24 cellular contexts compared by ENCODE assay signal in the genomic region with DNA sequence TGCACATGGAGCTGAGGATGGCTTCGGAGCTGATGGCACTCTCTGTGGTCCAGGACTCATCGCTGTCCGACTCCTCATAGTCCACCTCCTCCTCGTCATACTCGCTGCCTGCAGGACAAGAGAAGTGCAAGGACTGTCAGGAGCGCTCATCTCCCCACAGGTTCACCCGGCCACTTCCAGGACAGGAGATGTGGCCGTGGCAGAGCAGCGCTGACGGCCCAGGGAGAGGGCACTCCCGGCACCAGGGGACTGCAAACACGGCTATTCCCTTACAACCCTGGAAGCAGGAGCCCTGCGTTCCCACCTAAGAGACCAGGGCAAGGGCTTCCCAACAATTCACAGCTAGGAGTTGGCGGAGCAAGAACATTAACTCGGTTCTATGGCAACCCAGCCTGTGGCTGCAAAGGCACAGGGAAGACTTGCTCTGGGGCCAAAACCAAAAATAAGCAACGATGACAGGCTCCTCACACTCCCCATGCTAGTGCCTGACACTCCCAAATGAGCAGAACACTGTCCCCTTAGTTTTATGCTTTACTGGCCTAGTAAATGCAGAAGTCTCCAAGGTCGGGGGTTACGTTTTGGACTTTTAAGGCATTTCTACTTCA.
A peak's percentile ranks its signal among the peaks of the same experiment; 100 is the strongest.
DNase-seq lines count a peak whose midpoint lies in the region; ATAC-seq and TF ChIP-seq lines count a peak whose summit lies in the region.
"Had no signal": no experiment of that assay in that cellular context is flagged by ENCODE, and none has a peak within 500 bp of the region (broad histone marks: within the 10 kb centered on the region; RNA-seq: fewer than 3 reads in every experiment).

No MANE protein-coding gene starts in this region.

- peak overlapping the region in 5 of 7 donors; percentile 30 to 88 (median 78) for H3K27ac Mint-ChIP-seq in CD4-positive, alpha-beta memory T cell
- H3K27ac Mint-ChIP-seq in WTC11, result peak overlapping the region; percentile 38; the same call in 1 of the 2 replicates
- H3K27ac Mint-ChIP-seq: H9 had no signal

- H3K27me3 Mint-ChIP-seq in CD4-positive, alpha-beta memory T cell, result no peaks in the 10 kb centered on the region
- H3K27me3 Mint-ChIP-seq in WTC11 (ENCODE audit: low read depth), result no peaks in the 10 kb centered on the region

- peaks cover 7 to 51% (median 35%) of the 10 kb centered on the region in 10 experiments; a peak in 15 of 20 replicates for H3K4me1 ChIP-seq in BLaER1 treated with 17β-estradiol and CSF1 and Interleukin-3, amounts not matched to agents 10 nM and 100 nM
- peaks cover 15% of the 10 kb centered on the region for H3K4me1 ChIP-seq in CD4-positive, alpha-beta memory T cell (ENCODE audit: insufficient read depth, low read length)

- no peak for TF ChIP-seq CTCF in WTC11 (IDR thresholded peaks at IDR 0.05)

- intact Hi-C loops in CD4-positive, alpha-beta memory T cell (cut with micrococcal nuclease), result no loop called here

- no peak overlapping the region for H3K9ac ChIP-seq in BLaER1 treated with 17β-estradiol and CSF1 and Interleukin-3, amounts not matched to agents 10 nM and 100 nM
- H3K9ac ChIP-seq: GM23248, KMS-11 had no signal

- H3K9me3 ChIP-seq in BLaER1 treated with 17β-estradiol and CSF1 and Interleukin-3, amounts not matched to agents 10 nM and 100 nM (replicated peaks in 1 of 11), result no peaks in the 10 kb centered on the region
- no peaks in the 10 kb centered on the region for H3K9me3 ChIP-seq in CD4-positive, alpha-beta memory T cell (ENCODE audit: control insufficient read depth in 1 of 2, low read length in 2 of 2)

- no peak overlapping the region for H3K4me3 ChIP-seq in BLaER1 treated with 17β-estradiol and CSF1 and Interleukin-3, amounts not matched to agents 10 nM and 100 nM
- H3K4me3 ChIP-seq in CD4-positive, alpha-beta memory T cell (ENCODE audit: low read length in 2 of 2), result no peak overlapping the region
- H3K4me3 ChIP-seq: GM23248, SK-N-MC had no signal

- CTCF ChIA-PET in CD4-positive, alpha-beta memory T cell (lab: Charles Lee; ENCODE audit: partially characterized antibody), result interaction anchor here (1.0 to 1.5 kb wide), 3 partner anchors 56 to 661 kb away, joined by 3 to 4 read pairs (median 4); no protein-coding TSS in a partner anchor
- CTCF ChIA-PET in WTC11 (lab: Charles Lee), result interaction anchor here (0.5 to 1.1 kb wide), 3 partner anchors 89 to 256 kb away, joined by 3 to 4 read pairs (median 4); no protein-coding TSS in a partner anchor

- ATAC-seq in WTC11, result no peak
- ATAC-seq in GM18502 (IDR thresholded peaks at IDR 0.05; ENCODE audit: poor library complexity, unreplicated experiment), result no peak
- ATAC-seq in HG03565 (IDR thresholded peaks at IDR 0.05; ENCODE audit: unreplicated experiment), result no peak
- ATAC-seq: Panc1 had no signal

- H3K4me2 ChIP-seq in BLaER1 treated with 17β-estradiol and CSF1 and Interleukin-3, amounts not matched to agents 10 nM and 100 nM, result peak overlapping the region in 8 of 11 experiments; percentile 10 to 76 (median 65); a peak in 15 of 22 replicates
- H3K4me2 ChIP-seq: KMS-11 had no signal

- POLR2A ChIA-PET in CD4-positive, alpha-beta memory T cell (lab: Charles Lee; ENCODE audit: partially characterized antibody), result no interaction called here
- POLR2A ChIA-PET in WTC11 (lab: Charles Lee), result interaction anchor here (0.6 kb wide), 1 partner anchor 1102 kb away, joined by 3 read pairs; no protein-coding TSS in a partner anchor

- H3K36me3 ChIP-seq in BLaER1 treated with 17β-estradiol and CSF1 and Interleukin-3, amounts not matched to agents 10 nM and 100 nM, result peaks cover 0 to 75% (median 40%) of the 10 kb centered on the region in 11 experiments; a peak in 15 of 22 replicates
- no peaks in the 10 kb centered on the region for H3K36me3 ChIP-seq in CD4-positive, alpha-beta memory T cell (ENCODE audit: insufficient read depth, low read length)

- peaks cover 0 to 11% of the 10 kb centered on the region in 2 donors for H3K36me3 Mint-ChIP-seq in CD4-positive, alpha-beta memory T cell
- peaks cover 3% of the 10 kb centered on the region for H3K36me3 Mint-ChIP-seq in WTC11

- H3K4me1 Mint-ChIP-seq in CD4-positive, alpha-beta memory T cell, result peaks cover 17 to 30% (median 25%) of the 10 kb centered on the region in 4 donors
- H3K4me1 Mint-ChIP-seq in WTC11, result peaks cover 26% of the 10 kb centered on the region
- H3K4me1 Mint-ChIP-seq: CD14-positive monocyte had no signal

- no peaks in the 10 kb centered on the region for H3K9me3 Mint-ChIP-seq in CD4-positive, alpha-beta memory T cell
- no peaks in the 10 kb centered on the region for H3K9me3 Mint-ChIP-seq in WTC11
- H3K9me3 Mint-ChIP-seq: CD14-positive monocyte, H9 had no signal

- no peak overlapping the region for H3K27ac ChIP-seq in BLaER1 treated with 17β-estradiol and CSF1 and Interleukin-3, amounts not matched to agents 10 nM and 100 nM
- no peak overlapping the region for H3K27ac ChIP-seq in CD4-positive, alpha-beta memory T cell (ENCODE audit: low read depth, low read length)
- H3K27ac ChIP-seq: GM23248, KMS-11, RWPE1, SK-N-MC had no signal

- DNase-seq in CD4-positive, alpha-beta memory T cell, result no peak
- DNase-seq in WTC11 (ENCODE audit: low spot score) (no peak), midbrain (lab: John Stamatoyannopoulos, UW) (peak; percentile 16), NCI-H1930 (lab: John Stamatoyannopoulos, UW) (no peak), DMS79 (lab: John Stamatoyannopoulos, UW) (no peak)
- DNase-seq: DMS153, GM23248, H9, IMR-90, MM.1S, NCI-H1048, NCI-H2081, NCI-H226, NCI-H510A, NCI-H69, SHP77 treated with DMSO at 0.1 percent for 48 hours had no signal

- H3K4me3 Mint-ChIP-seq in CD4-positive, alpha-beta memory T cell, result peak overlapping the region in 2 of 8 donors; percentile 26 to 37
- H3K4me3 Mint-ChIP-seq in WTC11, result no peak overlapping the region
- H3K4me3 Mint-ChIP-seq: CD14-positive monocyte, H9 had no signal

- peaks cover 0 to 13% (median 0%) of the 10 kb centered on the region in 11 experiments; a peak in 5 of 22 replicates for H4K20me1 ChIP-seq in BLaER1 treated with 17β-estradiol and CSF1 and Interleukin-3, amounts not matched to agents 10 nM and 100 nM

- no peaks in the 10 kb centered on the region for H3K27me3 ChIP-seq in BLaER1 treated with 17β-estradiol and CSF1 and Interleukin-3, amounts not matched to agents 10 nM and 100 nM
- H3K27me3 ChIP-seq in CD4-positive, alpha-beta memory T cell (ENCODE audit: insufficient read depth, low read length), result no peaks in the 10 kb centered on the region

TF ChIP-seq in WTC11, 78 proteins besides CTCF, POLR2A, EP300 and RAD21 (continues in another document):
- TF ChIP-seq NR3C1 (CRISPR knock-in tag; conservative IDR thresholded peaks at IDR 0.05; ENCODE audit: low read depth), result no peak
- no peak for TF ChIP-seq KAT7 (CRISPR knock-in tag; IDR thresholded peaks at IDR 0.05; ENCODE audit: borderline replicate concordance)
- TF ChIP-seq, protein P1, sequence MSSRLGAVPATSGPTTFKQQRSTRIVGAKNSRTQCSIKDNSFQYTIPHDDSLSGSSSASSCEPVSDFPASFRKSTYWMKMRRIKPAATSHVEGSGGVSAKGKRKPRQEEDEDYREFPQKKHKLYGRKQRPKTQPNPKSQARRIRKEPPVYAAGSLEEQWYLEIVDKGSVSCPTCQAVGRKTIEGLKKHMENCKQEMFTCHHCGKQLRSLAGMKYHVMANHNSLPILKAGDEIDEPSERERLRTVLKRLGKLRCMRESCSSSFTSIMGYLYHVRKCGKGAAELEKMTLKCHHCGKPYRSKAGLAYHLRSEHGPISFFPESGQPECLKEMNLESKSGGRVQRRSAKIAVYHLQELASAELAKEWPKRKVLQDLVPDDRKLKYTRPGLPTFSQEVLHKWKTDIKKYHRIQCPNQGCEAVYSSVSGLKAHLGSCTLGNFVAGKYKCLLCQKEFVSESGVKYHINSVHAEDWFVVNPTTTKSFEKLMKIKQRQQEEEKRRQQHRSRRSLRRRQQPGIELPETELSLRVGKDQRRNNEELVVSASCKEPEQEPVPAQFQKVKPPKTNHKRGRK (CRISPR knock-in tag; IDR thresholded peaks at IDR 0.05; ENCODE audit: borderline replicate concordance), result no peak
- no peak for TF ChIP-seq TCF7 (CRISPR knock-in tag; IDR thresholded peaks at IDR 0.05; ENCODE audit: low read depth)
- no peak for TF ChIP-seq GTF2I (CRISPR knock-in tag; conservative IDR thresholded peaks at IDR 0.05)
- no peak for TF ChIP-seq ESRRA (CRISPR knock-in tag; IDR thresholded peaks at IDR 0.05; ENCODE audit: borderline replicate concordance)
- TF ChIP-seq, protein P2, sequence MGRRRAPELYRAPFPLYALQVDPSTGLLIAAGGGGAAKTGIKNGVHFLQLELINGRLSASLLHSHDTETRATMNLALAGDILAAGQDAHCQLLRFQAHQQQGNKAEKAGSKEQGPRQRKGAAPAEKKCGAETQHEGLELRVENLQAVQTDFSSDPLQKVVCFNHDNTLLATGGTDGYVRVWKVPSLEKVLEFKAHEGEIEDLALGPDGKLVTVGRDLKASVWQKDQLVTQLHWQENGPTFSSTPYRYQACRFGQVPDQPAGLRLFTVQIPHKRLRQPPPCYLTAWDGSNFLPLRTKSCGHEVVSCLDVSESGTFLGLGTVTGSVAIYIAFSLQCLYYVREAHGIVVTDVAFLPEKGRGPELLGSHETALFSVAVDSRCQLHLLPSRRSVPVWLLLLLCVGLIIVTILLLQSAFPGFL (CRISPR knock-in tag; IDR thresholded peaks at IDR 0.05; ENCODE audit: borderline replicate concordance), result no peak
- TF ChIP-seq GRHL2 (CRISPR knock-in tag; IDR thresholded peaks at IDR 0.05; ENCODE audit: insufficient replicate concordance, severe bottlenecking), result no peak
- TF ChIP-seq, protein P3, sequence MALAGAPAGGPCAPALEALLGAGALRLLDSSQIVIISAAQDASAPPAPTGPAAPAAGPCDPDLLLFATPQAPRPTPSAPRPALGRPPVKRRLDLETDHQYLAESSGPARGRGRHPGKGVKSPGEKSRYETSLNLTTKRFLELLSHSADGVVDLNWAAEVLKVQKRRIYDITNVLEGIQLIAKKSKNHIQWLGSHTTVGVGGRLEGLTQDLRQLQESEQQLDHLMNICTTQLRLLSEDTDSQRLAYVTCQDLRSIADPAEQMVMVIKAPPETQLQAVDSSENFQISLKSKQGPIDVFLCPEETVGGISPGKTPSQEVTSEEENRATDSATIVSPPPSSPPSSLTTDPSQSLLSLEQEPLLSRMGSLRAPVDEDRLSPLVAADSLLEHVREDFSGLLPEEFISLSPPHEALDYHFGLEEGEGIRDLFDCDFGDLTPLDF (CRISPR knock-in tag; IDR thresholded peaks at IDR 0.05), result no peak
- TF ChIP-seq NFE2L1 (CRISPR knock-in tag; IDR thresholded peaks at IDR 0.05), result no peak
- TF ChIP-seq, protein P4, sequence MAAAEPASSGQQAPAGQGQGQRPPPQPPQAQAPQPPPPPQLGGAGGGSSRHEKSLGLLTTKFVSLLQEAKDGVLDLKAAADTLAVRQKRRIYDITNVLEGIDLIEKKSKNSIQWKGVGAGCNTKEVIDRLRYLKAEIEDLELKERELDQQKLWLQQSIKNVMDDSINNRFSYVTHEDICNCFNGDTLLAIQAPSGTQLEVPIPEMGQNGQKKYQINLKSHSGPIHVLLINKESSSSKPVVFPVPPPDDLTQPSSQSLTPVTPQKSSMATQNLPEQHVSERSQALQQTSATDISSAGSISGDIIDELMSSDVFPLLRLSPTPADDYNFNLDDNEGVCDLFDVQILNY (CRISPR knock-in tag; IDR thresholded peaks at IDR 0.05), result no peak
- no peak for TF ChIP-seq TEAD1 (CRISPR knock-in tag; IDR thresholded peaks at IDR 0.05)
